ENCODE assay signal across 8 cellular contexts in the genomic region with DNA sequence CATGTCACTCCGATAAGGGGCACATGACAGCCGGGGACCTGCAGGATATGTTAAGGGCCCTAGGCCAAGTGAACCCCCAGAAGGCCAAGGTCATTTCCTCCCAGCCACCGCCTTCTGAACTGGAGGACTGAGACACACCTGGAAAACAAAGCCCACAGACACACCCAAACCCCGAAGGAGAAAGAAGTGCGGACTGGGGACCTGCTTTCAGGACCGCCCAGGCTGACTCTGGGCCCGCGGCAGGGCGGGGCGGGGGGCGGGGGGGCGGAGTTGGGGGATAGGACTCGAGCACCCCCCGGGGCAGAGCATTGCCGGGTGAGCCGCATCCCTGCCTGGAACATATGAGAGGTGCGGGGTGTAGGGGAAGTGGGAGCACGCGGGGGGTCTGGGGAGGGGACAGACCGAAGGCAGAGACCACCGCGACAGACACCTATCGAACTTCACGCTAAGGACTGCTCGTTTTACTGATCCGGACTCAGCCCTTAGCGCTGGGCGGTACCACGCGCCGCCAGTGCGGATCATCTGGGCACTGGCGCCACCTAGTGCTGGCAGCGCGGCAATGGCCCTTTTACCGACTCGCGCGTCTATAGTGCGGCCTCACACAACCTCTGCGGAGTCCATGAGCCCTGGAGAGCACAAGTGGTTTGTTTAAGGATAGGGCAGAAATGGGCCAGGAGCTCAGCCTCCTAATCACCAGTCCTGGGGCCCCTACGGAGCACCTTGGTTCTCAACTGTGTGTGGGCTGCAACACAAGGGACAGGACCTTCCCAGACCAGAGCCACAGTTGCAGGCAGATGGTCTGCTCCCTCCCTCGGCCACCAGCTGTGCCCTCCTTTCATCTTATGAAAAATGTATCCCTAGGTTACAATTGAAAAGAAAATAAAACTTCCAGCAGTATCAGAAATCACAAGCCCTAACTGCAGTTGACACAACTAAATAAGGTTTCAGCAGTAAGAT.
A peak's percentile ranks its signal among the peaks of the same experiment; 100 is the strongest.
DNase-seq lines count a peak whose midpoint lies in the region; ATAC-seq and TF ChIP-seq lines count a peak whose summit lies in the region.

No MANE protein-coding gene starts in this region.

- H3K4me1 Mint-ChIP-seq in activated T-helper 2 cell treated with anti-CD3 and anti-CD28 coated beads, Interferon-gamma antibody, Interleukin-2, Interleukin-4, amounts not matched to agents 10 μg/mL and 5 μg/mL and 100 μg/mL, durations not matched to agents 14 hours and 24 hours and 36 hours (ENCODE audit: low read depth), result peaks cover 2% of the 10 kb centered on the region
- peaks cover 5% of the 10 kb centered on the region for H3K4me1 Mint-ChIP-seq in neural crest cell
- H3K4me1 Mint-ChIP-seq in stimulated activated naive CD8-positive, alpha-beta T cell treated with anti-CD3 and anti-CD28 coated beads, Interleukin-15, Interleukin-2, amounts not matched to agents 100 ng/mL and 50 ng/mL, for 24 hours (ENCODE audit: low read depth), result no peaks in the 10 kb centered on the region

- peak overlapping the region; percentile 56; the same call in 1 of the 2 replicates for H3K4me2 ChIP-seq in DND-41 (ENCODE audit: insufficient read depth, low read length)

- H3K9ac ChIP-seq in DND-41 (ENCODE audit: low read depth, low read length), result no peak overlapping the region

- no peak overlapping the region for H3K27ac ChIP-seq in DND-41 (ENCODE audit: low read length)
- no peak overlapping the region for H3K27ac ChIP-seq in Peyer's patch

- no peaks in the 10 kb centered on the region for H3K79me2 ChIP-seq in DND-41 (ENCODE audit: insufficient read depth, low read length)

- H3K27me3 ChIP-seq in DND-41 (ENCODE audit: insufficient read depth, low read length, poor library complexity) (peaks cover 6% of the 10 kb centered on the region), Peyer's patch (no peaks in the 10 kb centered on the region)

- no peaks in the 10 kb centered on the region for H3K9me3 Mint-ChIP-seq in activated T-helper 2 cell treated with anti-CD3 and anti-CD28 coated beads, Interferon-gamma antibody, Interleukin-2, Interleukin-4, amounts not matched to agents 10 μg/mL and 5 μg/mL and 100 μg/mL, durations not matched to agents 14 hours and 24 hours and 36 hours
- no peaks in the 10 kb centered on the region for H3K9me3 Mint-ChIP-seq in neural crest cell
- no peaks in the 10 kb centered on the region for H3K9me3 Mint-ChIP-seq in stimulated activated naive CD8-positive, alpha-beta T cell treated with anti-CD3 and anti-CD28 coated beads, Interleukin-15, Interleukin-2, amounts not matched to agents 100 ng/mL and 50 ng/mL, for 24 hours

- peak; percentile 89 for TF ChIP-seq CTCF in DND-41 (IDR thresholded peaks at IDR 0.05; ENCODE audit: borderline replicate concordance, extremely low read depth, low read length, poor library complexity, severe bottlenecking)
- TF ChIP-seq CTCF in Peyer's patch (IDR thresholded peaks at IDR 0.05), result peak; percentile 67 to 96 (median 90)
- TF ChIP-seq CTCF in neural crest cell (conservative IDR thresholded peaks at IDR 0.05), result peak; percentile 98

- H3K4me3 ChIP-seq in DND-41 (ENCODE audit: low read depth in 1 of 2, low read length in 2 of 2) (no peak overlapping the region), Peyer's patch (peak overlapping the region; percentile 15 to 59 (median 46))

- no peak for TF ChIP-seq POLR2A in Peyer's patch (IDR thresholded peaks at IDR 0.05)

- H3K4me1 ChIP-seq in DND-41 (ENCODE audit: insufficient read depth, low read length) (no peaks in the 10 kb centered on the region), Peyer's patch (peaks cover 0 to 5% (median 0%) of the 10 kb centered on the region in 4 donors)

- no peaks in the 10 kb centered on the region for H3K36me3 ChIP-seq in DND-41 (ENCODE audit: insufficient read depth, low read length)
- H3K36me3 ChIP-seq in Peyer's patch, result no peaks in the 10 kb centered on the region

- ATAC-seq in DND-41 (ENCODE audit: insufficient read depth, low read depth) (peak; percentile 96), GM21723 (IDR thresholded peaks at IDR 0.05; ENCODE audit: unreplicated experiment) (peak; percentile 98)

- H3K4me3 Mint-ChIP-seq in activated T-helper 2 cell treated with anti-CD3 and anti-CD28 coated beads, Interferon-gamma antibody, Interleukin-2, Interleukin-4, amounts not matched to agents 10 μg/mL and 5 μg/mL and 100 μg/mL, durations not matched to agents 14 hours and 24 hours and 36 hours (ENCODE audit: low read depth), result peak overlapping the region; percentile 60
- H3K4me3 Mint-ChIP-seq in neural crest cell, result peak overlapping the region; percentile 90
- H3K4me3 Mint-ChIP-seq in stimulated activated naive CD8-positive, alpha-beta T cell treated with anti-CD3 and anti-CD28 coated beads, Interleukin-15, Interleukin-2, amounts not matched to agents 100 ng/mL and 50 ng/mL, for 24 hours, result peak overlapping the region; percentile 74

- intact Hi-C loops in activated T-helper 2 cell treated with anti-CD3 and anti-CD28 coated beads, Interferon-gamma antibody, Interleukin-2, Interleukin-4, amounts not matched to agents 10 μg/mL and 5 μg/mL and 100 μg/mL, durations not matched to agents 14 hours and 24 hours and 36 hours (cut with micrococcal nuclease), result loop anchor here (5.0 kb wide), 3 partner anchors 110 to 465 kb away; no protein-coding TSS in a partner anchor

- H3K27me3 Mint-ChIP-seq in activated T-helper 2 cell treated with anti-CD3 and anti-CD28 coated beads, Interferon-gamma antibody, Interleukin-2, Interleukin-4, amounts not matched to agents 10 μg/mL and 5 μg/mL and 100 μg/mL, durations not matched to agents 14 hours and 24 hours and 36 hours (ENCODE audit: low read depth), result peaks cover 18% of the 10 kb centered on the region
- H3K27me3 Mint-ChIP-seq in neural crest cell (ENCODE audit: low read depth), result peaks cover 24% of the 10 kb centered on the region
- peaks cover 7% of the 10 kb centered on the region for H3K27me3 Mint-ChIP-seq in stimulated activated naive CD8-positive, alpha-beta T cell treated with anti-CD3 and anti-CD28 coated beads, Interleukin-15, Interleukin-2, amounts not matched to agents 100 ng/mL and 50 ng/mL, for 24 hours

- H3K27ac Mint-ChIP-seq in activated T-helper 2 cell treated with anti-CD3 and anti-CD28 coated beads, Interferon-gamma antibody, Interleukin-2, Interleukin-4, amounts not matched to agents 10 μg/mL and 5 μg/mL and 100 μg/mL, durations not matched to agents 14 hours and 24 hours and 36 hours, result no peak overlapping the region
- H3K27ac Mint-ChIP-seq in neural crest cell (ENCODE audit: unreplicated experiment), result no peak overlapping the region
- no peak overlapping the region for H3K27ac Mint-ChIP-seq in stimulated activated naive CD8-positive, alpha-beta T cell treated with anti-CD3 and anti-CD28 coated beads, Interleukin-15, Interleukin-2, amounts not matched to agents 100 ng/mL and 50 ng/mL, for 24 hours

- H3K9me3 ChIP-seq in DND-41 (ENCODE audit: insufficient read depth, low read length, severe bottlenecking) (no peaks in the 10 kb centered on the region), Peyer's patch (no peaks in the 10 kb centered on the region)

- H2AFZ ChIP-seq in DND-41 (ENCODE audit: low read depth, low read length), result peak overlapping the region; percentile 51; the same call in 1 of the 2 replicates

- H3K36me3 Mint-ChIP-seq in activated T-helper 2 cell treated with anti-CD3 and anti-CD28 coated beads, Interferon-gamma antibody, Interleukin-2, Interleukin-4, amounts not matched to agents 10 μg/mL and 5 μg/mL and 100 μg/mL, durations not matched to agents 14 hours and 24 hours and 36 hours (ENCODE audit: low read depth), result no peaks in the 10 kb centered on the region
- no peaks in the 10 kb centered on the region for H3K36me3 Mint-ChIP-seq in neural crest cell (ENCODE audit: low read depth)
- no peaks in the 10 kb centered on the region for H3K36me3 Mint-ChIP-seq in stimulated activated naive CD8-positive, alpha-beta T cell treated with anti-CD3 and anti-CD28 coated beads, Interleukin-15, Interleukin-2, amounts not matched to agents 100 ng/mL and 50 ng/mL, for 24 hours (ENCODE audit: low read depth)

- DNase-seq in DND-41 (peak; percentile 62), Peyer's patch (peak; percentile 65 to 89 (median 85)), fibroblast of the conjunctiva (ENCODE audit: low read depth) (peak; percentile 30), neural crest cell (ENCODE audit: low read depth, low spot score) (peak; percentile 82)
- DNase-seq in activated T-helper 2 cell treated with anti-CD3 and anti-CD28 coated beads, Interferon-gamma antibody, Interleukin-2, Interleukin-4, amounts not matched to agents 10 μg/mL and 5 μg/mL and 100 μg/mL, durations not matched to agents 14 hours and 24 hours and 36 hours (ENCODE audit: low spot score), result peak; percentile 63

- no peaks in the 10 kb centered on the region for H4K20me1 ChIP-seq in DND-41 (ENCODE audit: insufficient read depth, low read length)

- no peak for TF ChIP-seq EP300 in Ishikawa (IDR thresholded peaks at IDR 0.05; ENCODE audit: borderline replicate concordance)

- peak; percentile 91 for TF ChIP-seq RAD21 in Ishikawa (IDR thresholded peaks at IDR 0.05; ENCODE audit: low read depth)

TF ChIP-seq in Ishikawa, 13 proteins besides CTCF, POLR2A, EP300 and RAD21:
- TF ChIP-seq EGR1 (IDR thresholded peaks at IDR 0.05) (no peak), NFIC (IDR thresholded peaks at IDR 0.05) (no peak), CEBPB (IDR thresholded peaks at IDR 0.05) (no peak)
- TF ChIP-seq, protein P1, sequence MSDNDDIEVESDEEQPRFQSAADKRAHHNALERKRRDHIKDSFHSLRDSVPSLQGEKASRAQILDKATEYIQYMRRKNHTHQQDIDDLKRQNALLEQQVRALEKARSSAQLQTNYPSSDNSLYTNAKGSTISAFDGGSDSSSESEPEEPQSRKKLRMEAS (IDR thresholded peaks at IDR 0.05), result peak; percentile 74

Comparison
In these comparisons a context has a peak if more than half of its experiments do, and no peak if none do; other contexts are left out.
1. DNase-seq: peak in every context shown above with its lines; median percentile 85 in Peyer's patch; 82 in neural crest cell; 63 in activated T-helper 2 cell treated with anti-CD3 and anti-CD28 coated beads, Interferon-gamma antibody, Interleukin-2, Interleukin-4, amounts not matched to agents 10 μg/mL and 5 μg/mL and 100 μg/mL, durations not matched to agents 14 hours and 24 hours and 36 hours; 62 in DND-41; 30 in fibroblast of the conjunctiva.
2. H3K4me3 ChIP-seq: peak in Peyer's patch (4 of 4); none in DND-41 (0 of 2).
3. Peak in every context shown above with its lines, with median percentiles within 50 percentile points of each other: CTCF ChIP-seq and H3K4me3 Mint-ChIP-seq.